Comparison of ENCODE assay signal across 27 cellular contexts in the genomic region with DNA sequence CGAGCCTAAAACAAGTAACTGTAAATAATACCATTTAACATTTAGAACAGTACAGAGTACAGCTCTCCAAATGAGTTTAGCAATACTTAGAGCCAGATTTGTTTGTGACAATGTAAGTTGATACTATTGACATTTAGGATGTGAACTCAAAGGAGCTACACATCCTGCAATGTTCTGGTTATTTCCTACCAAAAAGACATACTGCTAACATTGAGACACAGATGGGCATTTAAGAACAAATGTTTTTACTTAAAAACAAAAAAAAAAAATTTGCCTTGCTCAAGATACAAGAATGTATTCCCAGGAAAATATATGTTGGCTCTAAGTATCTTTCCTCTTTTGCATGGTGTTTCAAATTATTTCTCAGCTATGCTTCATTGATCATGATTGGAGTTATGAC.
"Had no signal": no experiment of that assay in that cellular context is flagged by ENCODE, and none has a peak within 500 bp of the region (broad histone marks: within the 10 kb centered on the region; RNA-seq: fewer than 3 reads in every experiment).

No MANE protein-coding gene starts in this region.

- H3K4me3 ChIP-seq: dorsolateral prefrontal cortex, lower lobe of right lung, ovary, psoas muscle, skin epidermis, suprapubic skin, transverse colon, uterus had no signal

- H3K9me3 ChIP-seq: lower lobe of right lung, ovary, psoas muscle, suprapubic skin, transverse colon, uterus had no signal

- H3K27ac ChIP-seq: brain microvascular endothelial cell, dorsolateral prefrontal cortex, lower lobe of right lung, ovary, psoas muscle, skin epidermis, suprapubic skin, transverse colon, uterus had no signal

- DNase-seq: activated CD4-positive, alpha-beta T cell treated with anti-CD3 and anti-CD28 coated beads, Interleukin-2, amount 10 ng/mL, durations not matched to agents 7 days and 5 days; activated CD8-positive, alpha-beta T cell treated with anti-CD3 and anti-CD28 coated beads, Interleukin-2, amount 10 ng/mL, durations not matched to agents 7 days and 5 days; activated effector memory CD4-positive, alpha-beta T cell treated with Interleukin-2 at 50 U/mL for 16 hours; activated naive CD4-positive, alpha-beta T cell treated with anti-CD3 and anti-CD28 coated beads, Interleukin-2, amount 10 ng/mL, durations not matched to agents 7 days and 5 days; activated naive CD8-positive, alpha-beta T cell treated with anti-CD3 and anti-CD28 coated beads, Interleukin-2, amount 50 U/mL, for 24 hours; activated T-cell treated with anti-CD3 and anti-CD28 coated beads, Interleukin-2, amount 50 U/mL, for 48 hours; aorta; brain microvascular endothelial cell; central memory CD4-positive, alpha-beta T cell; dorsolateral prefrontal cortex; foreskin melanocyte; glutamatergic neuron; hypothalamus; islet precursor cell; left colon; lower lobe of right lung; natural killer cell; ovary; psoas muscle; right cardiac atrium; stimulated activated CD4-positive, alpha-beta T cell treated with anti-CD3 and anti-CD28 coated beads, Interleukin-15, amount 100 ng/mL, for 24 hours; stimulated activated CD4-positive, alpha-beta T cell treated with anti-CD3 and anti-CD28 coated beads, Interleukin-2, amount 100 ng/mL, for 48 hours; transverse colon; uterus had no signal

- ATAC-seq: activated CD4-positive, CD25-positive, alpha-beta regulatory T cell treated with anti-CD3 and anti-CD28 coated beads, Interleukin-2, amount 50 U/mL, for 24 hours; activated CD8-positive, alpha-beta T cell treated with anti-CD3 and anti-CD28 coated beads, Interleukin-2, amount 10 ng/mL, durations not matched to agents 7 days and 5 days; activated naive CD8-positive, alpha-beta T cell treated with anti-CD3 and anti-CD28 coated beads, Interleukin-2, amount 50 U/mL, for 24 hours; left colon; lower lobe of right lung; natural killer cell; psoas muscle; right cardiac atrium had no signal

- H3K27me3 ChIP-seq: brain microvascular endothelial cell, dorsolateral prefrontal cortex, ovary, suprapubic skin, transverse colon, uterus had no signal

- H3K4me1 ChIP-seq: lower lobe of right lung, psoas muscle, suprapubic skin, transverse colon, uterus had no signal

- H3K36me3 ChIP-seq: brain microvascular endothelial cell, lower lobe of right lung, ovary, suprapubic skin, transverse colon, uterus had no signal
